In genomic region chr3:69915726-69916125, GRCh38 we compare ENCODE assay signal across 1 cellular context.
TF ChIP-seq lines count a peak whose summit lies in the region.

No MANE protein-coding gene starts in this region.

TF ChIP-seq in WTC11, 78 proteins besides CTCF, POLR2A, EP300 and RAD21:
- TF ChIP-seq, protein P1, sequence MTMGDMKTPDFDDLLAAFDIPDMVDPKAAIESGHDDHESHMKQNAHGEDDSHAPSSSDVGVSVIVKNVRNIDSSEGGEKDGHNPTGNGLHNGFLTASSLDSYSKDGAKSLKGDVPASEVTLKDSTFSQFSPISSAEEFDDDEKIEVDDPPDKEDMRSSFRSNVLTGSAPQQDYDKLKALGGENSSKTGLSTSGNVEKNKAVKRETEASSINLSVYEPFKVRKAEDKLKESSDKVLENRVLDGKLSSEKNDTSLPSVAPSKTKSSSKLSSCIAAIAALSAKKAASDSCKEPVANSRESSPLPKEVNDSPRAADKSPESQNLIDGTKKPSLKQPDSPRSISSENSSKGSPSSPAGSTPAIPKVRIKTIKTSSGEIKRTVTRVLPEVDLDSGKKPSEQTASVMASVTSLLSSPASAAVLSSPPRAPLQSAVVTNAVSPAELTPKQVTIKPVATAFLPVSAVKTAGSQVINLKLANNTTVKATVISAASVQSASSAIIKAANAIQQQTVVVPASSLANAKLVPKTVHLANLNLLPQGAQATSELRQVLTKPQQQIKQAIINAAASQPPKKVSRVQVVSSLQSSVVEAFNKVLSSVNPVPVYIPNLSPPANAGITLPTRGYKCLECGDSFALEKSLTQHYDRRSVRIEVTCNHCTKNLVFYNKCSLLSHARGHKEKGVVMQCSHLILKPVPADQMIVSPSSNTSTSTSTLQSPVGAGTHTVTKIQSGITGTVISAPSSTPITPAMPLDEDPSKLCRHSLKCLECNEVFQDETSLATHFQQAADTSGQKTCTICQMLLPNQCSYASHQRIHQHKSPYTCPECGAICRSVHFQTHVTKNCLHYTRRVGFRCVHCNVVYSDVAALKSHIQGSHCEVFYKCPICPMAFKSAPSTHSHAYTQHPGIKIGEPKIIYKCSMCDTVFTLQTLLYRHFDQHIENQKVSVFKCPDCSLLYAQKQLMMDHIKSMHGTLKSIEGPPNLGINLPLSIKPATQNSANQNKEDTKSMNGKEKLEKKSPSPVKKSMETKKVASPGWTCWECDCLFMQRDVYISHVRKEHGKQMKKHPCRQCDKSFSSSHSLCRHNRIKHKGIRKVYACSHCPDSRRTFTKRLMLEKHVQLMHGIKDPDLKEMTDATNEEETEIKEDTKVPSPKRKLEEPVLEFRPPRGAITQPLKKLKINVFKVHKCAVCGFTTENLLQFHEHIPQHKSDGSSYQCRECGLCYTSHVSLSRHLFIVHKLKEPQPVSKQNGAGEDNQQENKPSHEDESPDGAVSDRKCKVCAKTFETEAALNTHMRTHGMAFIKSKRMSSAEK (CRISPR knock-in tag; IDR thresholded peaks at IDR 0.05; ENCODE audit: borderline replicate concordance) = no peak
- TF ChIP-seq, protein P2, sequence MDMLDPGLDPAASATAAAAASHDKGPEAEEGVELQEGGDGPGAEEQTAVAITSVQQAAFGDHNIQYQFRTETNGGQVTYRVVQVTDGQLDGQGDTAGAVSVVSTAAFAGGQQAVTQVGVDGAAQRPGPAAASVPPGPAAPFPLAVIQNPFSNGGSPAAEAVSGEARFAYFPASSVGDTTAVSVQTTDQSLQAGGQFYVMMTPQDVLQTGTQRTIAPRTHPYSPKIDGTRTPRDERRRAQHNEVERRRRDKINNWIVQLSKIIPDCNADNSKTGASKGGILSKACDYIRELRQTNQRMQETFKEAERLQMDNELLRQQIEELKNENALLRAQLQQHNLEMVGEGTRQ (CRISPR knock-in tag; IDR thresholded peaks at IDR 0.05) = 0 out of 2 replicates have a peak, but pooled peaks have one; percentile 22
